ENCODE assay signal across 16 cellular contexts in genomic region chr2:160295519-160296231, GRCh38.
A peak's percentile ranks its signal among the peaks of the same experiment; 100 is the strongest.
DNase-seq lines count a peak whose midpoint lies in the region; ATAC-seq and TF ChIP-seq lines count a peak whose summit lies in the region.
"Had no signal": no experiment of that assay in that cellular context is flagged by ENCODE, and none has a peak within 500 bp of the region (broad histone marks: within the 10 kb centered on the region; RNA-seq: fewer than 3 reads in every experiment).

No MANE protein-coding gene starts in this region.

- no peaks in the 10 kb centered on the region for H3K9me2 ChIP-seq in hepatocyte (replicated peaks; ENCODE audit: insufficient read depth)

- H3K79me2 ChIP-seq in hepatocyte = peaks cover 5% of the 10 kb centered on the region

- H3K27ac Mint-ChIP-seq in activated T-cell treated with anti-CD3 and anti-CD28 coated beads, Interleukin-2, amount 50 U/mL, for 72 hours = peak overlapping the region; percentile 66
- peak overlapping the region; percentile 51 for H3K27ac Mint-ChIP-seq in activated T-helper 17 cell treated with anti-CD3 and anti-CD28 coated beads, Interleukin-2, amount 50 U/mL, for 72 hours

- H3K9me3 Mint-ChIP-seq in activated T-cell treated with anti-CD3 and anti-CD28 coated beads, Interleukin-2, amount 50 U/mL, for 72 hours = peaks cover 0 to 4% of the 10 kb centered on the region in 2 donors
- peaks cover 3% of the 10 kb centered on the region for H3K9me3 Mint-ChIP-seq in activated T-helper 17 cell treated with anti-CD3 and anti-CD28 coated beads, Interleukin-2, amount 50 U/mL, for 72 hours

- DNase-seq in activated T-cell treated with anti-CD3 and anti-CD28 coated beads, Interleukin-2, amount 50 U/mL, for 72 hours = no peak
- no peak for DNase-seq in activated T-cell treated with anti-CD3 and anti-CD28 coated beads, Interleukin-2, amount 50 U/mL, for 48 hours
- no peak for DNase-seq in hepatocyte (ENCODE audit: low spot score)
- no peak for DNase-seq in H7
- DNase-seq: ACHN, caudate nucleus, foreskin melanocyte, NCI-H1092 treated with DMSO at 0.1 percent for 48 hours had no signal

- H4K20me1 ChIP-seq in hepatocyte (ENCODE audit: insufficient read depth, poor library complexity, severe bottlenecking) = no peaks in the 10 kb centered on the region

- H3K27me3 ChIP-seq in hepatocyte = no peaks in the 10 kb centered on the region
- H3K27me3 ChIP-seq in H7 (ENCODE audit: control insufficient read depth, insufficient read depth, low read length) = no peaks in the 10 kb centered on the region

- WGBS in hepatocyte (ENCODE audit: low lambda C conversion rate, missing lambda C conversion rate) = 86% methylated on average over 7 of the region's 7 CpGs

- no peak overlapping the region for H2AFZ ChIP-seq in hepatocyte

- peaks cover 97% of the 10 kb centered on the region for H3K4me1 Mint-ChIP-seq in activated T-cell treated with anti-CD3 and anti-CD28 coated beads, Interleukin-2, amount 50 U/mL, for 72 hours (ENCODE audit: low read depth)
- peaks cover 67% of the 10 kb centered on the region for H3K4me1 Mint-ChIP-seq in activated T-helper 17 cell treated with anti-CD3 and anti-CD28 coated beads, Interleukin-2, amount 50 U/mL, for 72 hours

- H3K36me3 Mint-ChIP-seq in activated T-cell treated with anti-CD3 and anti-CD28 coated beads, Interleukin-2, amount 50 U/mL, for 72 hours (ENCODE audit: insufficient read depth in 2 of 2) = peaks cover 26 to 33% of the 10 kb centered on the region in 2 donors
- peaks cover 80% of the 10 kb centered on the region for H3K36me3 Mint-ChIP-seq in activated T-helper 17 cell treated with anti-CD3 and anti-CD28 coated beads, Interleukin-2, amount 50 U/mL, for 72 hours (ENCODE audit: low read depth)

- H3K36me3 ChIP-seq in hepatocyte (replicated peaks; ENCODE audit: insufficient read depth, low read depth) = no peaks in the 10 kb centered on the region
- H3K36me3 ChIP-seq in H7 (replicated peaks; ENCODE audit: control insufficient read depth, insufficient read depth, low read length) = no peaks in the 10 kb centered on the region
- H3K36me3 ChIP-seq: prostate gland had no signal

- peaks cover 26% of the 10 kb centered on the region for H3K4me1 ChIP-seq in hepatocyte (ENCODE audit: insufficient read depth)
- H3K4me1 ChIP-seq: prostate gland had no signal

- H3K27ac ChIP-seq in hepatocyte (peak overlapping the region; percentile 83), skin epidermis (peak overlapping the region in 14 of 21 experiments; percentile 0 to 83 (median 36))
- H3K27ac ChIP-seq: KMS-11, prostate gland had no signal

- H3K27me3 Mint-ChIP-seq in activated T-cell treated with anti-CD3 and anti-CD28 coated beads, Interleukin-2, amount 50 U/mL, for 72 hours (ENCODE audit: low read depth) = no peaks in the 10 kb centered on the region
- no peaks in the 10 kb centered on the region for H3K27me3 Mint-ChIP-seq in activated T-helper 17 cell treated with anti-CD3 and anti-CD28 coated beads, Interleukin-2, amount 50 U/mL, for 72 hours

- H3K4me3 ChIP-seq in hepatocyte (no peak overlapping the region), skin epidermis (no peak overlapping the region), H7 (ENCODE audit: insufficient read depth, low read depth, low read length) (no peak overlapping the region)
- H3K4me3 ChIP-seq: prostate gland had no signal

- peak overlapping the region; percentile 36 to 57 for H3K4me3 Mint-ChIP-seq in activated T-cell treated with anti-CD3 and anti-CD28 coated beads, Interleukin-2, amount 50 U/mL, for 72 hours
- H3K4me3 Mint-ChIP-seq in activated T-helper 17 cell treated with anti-CD3 and anti-CD28 coated beads, Interleukin-2, amount 50 U/mL, for 72 hours = peak overlapping the region; percentile 62

- H3K4me2 ChIP-seq in hepatocyte = no peak overlapping the region
- H3K4me2 ChIP-seq: KMS-11 had no signal

- no peak for ATAC-seq in activated T-cell treated with anti-CD3 and anti-CD28 coated beads, Interleukin-2, amount 50 U/mL, for 72 hours (replicated peaks in 1 of 2)
- ATAC-seq in activated T-helper 17 cell treated with anti-CD3 and anti-CD28 coated beads, Interleukin-2, amount 50 U/mL, for 72 hours (replicated peaks) = peak; percentile 20
- ATAC-seq in HG03280 (IDR thresholded peaks at IDR 0.05; ENCODE audit: unreplicated experiment) (no peak), GM21723 (IDR thresholded peaks at IDR 0.05; ENCODE audit: unreplicated experiment) (no peak)
- ATAC-seq: left lobe of liver, Panc1 had no signal

- H3K9me3 ChIP-seq in hepatocyte (ENCODE audit: low read depth) = no peaks in the 10 kb centered on the region
- H3K9me3 ChIP-seq: prostate gland had no signal

- no peak for TF ChIP-seq CTCF in hepatocyte (IDR thresholded peaks at IDR 0.05; ENCODE audit: poor library complexity)
